ENCODE assay signal across 10 cellular contexts in the genomic region with DNA sequence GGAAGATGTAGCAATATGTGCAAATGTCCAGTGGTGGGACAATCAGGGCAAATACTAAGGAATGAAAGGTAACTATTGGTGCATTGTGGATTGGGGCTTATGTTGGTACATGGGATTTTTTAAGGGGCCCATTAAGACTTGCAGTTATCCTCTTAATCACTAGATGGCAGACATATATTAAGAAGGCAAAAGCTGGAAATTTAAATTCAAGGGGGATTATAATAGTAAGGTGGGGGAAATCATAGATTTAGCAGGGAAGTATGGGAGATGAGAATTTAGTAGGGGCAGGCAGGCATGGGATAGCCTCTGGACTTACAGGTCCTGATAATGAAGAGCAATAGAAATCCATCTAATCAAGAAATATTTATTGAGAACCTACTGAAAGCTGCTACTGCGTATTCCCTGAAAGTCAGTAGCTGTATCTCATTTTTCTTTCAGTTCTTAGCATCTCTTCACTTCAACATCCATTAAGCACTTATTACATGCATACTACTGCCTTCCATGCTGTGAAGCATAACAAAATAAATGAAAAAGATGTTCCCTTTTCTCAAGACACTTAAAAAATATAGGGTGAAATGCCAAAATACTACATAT.
DNase-seq lines count a peak whose midpoint lies in the region; TF ChIP-seq lines count a peak whose summit lies in the region.
"Had no signal": no experiment of that assay in that cellular context is flagged by ENCODE, and none has a peak within 500 bp of the region (broad histone marks: within the 10 kb centered on the region; RNA-seq: fewer than 3 reads in every experiment).

No MANE protein-coding gene starts in this region.

- no peak overlapping the region for H2AFZ ChIP-seq in neural progenitor cell (replicated peaks)

- no peaks in the 10 kb centered on the region for H3K79me2 ChIP-seq in neural progenitor cell (ENCODE audit: low read depth)

- H3K9me3 Mint-ChIP-seq in neural progenitor cell = no peaks in the 10 kb centered on the region
- H3K9me3 Mint-ChIP-seq: CD4-positive, CD25-positive, alpha-beta regulatory T cell had no signal

- no peaks in the 10 kb centered on the region for H3K4me1 ChIP-seq in neural progenitor cell
- no peaks in the 10 kb centered on the region for H3K4me1 ChIP-seq in prostate gland (replicated peaks)
- H3K4me1 ChIP-seq in effector memory CD4-positive, alpha-beta T cell (ENCODE audit: control insufficient read depth, insufficient read depth, low read length, poor library complexity, severe bottlenecking) = no peaks in the 10 kb centered on the region

- H3K27ac Mint-ChIP-seq in neural progenitor cell = no peak overlapping the region

- H4K20me1 ChIP-seq in neural progenitor cell (ENCODE audit: low read depth) = no peaks in the 10 kb centered on the region

- in situ Hi-C loops in astrocyte of the cerebellum (cut with HindIII; ENCODE audit: low sequenced_read_pairs) = no loop called here

- no peak for TF ChIP-seq POLR2A in prostate gland (IDR thresholded peaks at IDR 0.05)

- 95% methylated on average over 1 of the region's 1 CpG for WGBS in prostate gland

- TF ChIP-seq CTCF in astrocyte of the cerebellum (IDR thresholded peaks at IDR 0.05; ENCODE audit: low read depth, low read length, missing control alignments) = peak; percentile 43
- peak; percentile 60 for TF ChIP-seq CTCF in neural progenitor cell (IDR thresholded peaks at IDR 0.05)
- peak in 1 of 4 experiments; percentile 15 for TF ChIP-seq CTCF in prostate gland (IDR thresholded peaks at IDR 0.05)

- intact Hi-C loops in prostate gland (cut with DNase I) = loop anchor here (10.0 kb wide), 2 partner anchors 405 to 945 kb away; no protein-coding TSS in a partner anchor

- no peaks in the 10 kb centered on the region for H3K9me3 ChIP-seq in neural progenitor cell (ENCODE audit: low read depth)
- no peaks in the 10 kb centered on the region for H3K9me3 ChIP-seq in prostate gland
- H3K9me3 ChIP-seq in effector memory CD4-positive, alpha-beta T cell (ENCODE audit: control insufficient read depth, low read length) = no peaks in the 10 kb centered on the region

- peaks cover 3% of the 10 kb centered on the region for H3K27me3 Mint-ChIP-seq in neural progenitor cell (ENCODE audit: insufficient read depth, low read depth)
- H3K27me3 Mint-ChIP-seq: CD4-positive, CD25-positive, alpha-beta regulatory T cell had no signal

- H3K4me1 Mint-ChIP-seq in neural progenitor cell = peaks cover 6% of the 10 kb centered on the region

- H3K27ac ChIP-seq in neural progenitor cell (no peak overlapping the region), prostate gland (no peak overlapping the region)
- H3K27ac ChIP-seq in effector memory CD4-positive, alpha-beta T cell (ENCODE audit: insufficient read depth, low read length, poor library complexity, severe bottlenecking) = no peak overlapping the region

- no peak overlapping the region for H3K4me3 ChIP-seq in Jurkat, Clone E6-1 (ENCODE audit: low read length)
- H3K4me3 ChIP-seq in astrocyte of the cerebellum (ENCODE audit: low read depth, low read length) (no peak overlapping the region), neural progenitor cell (no peak overlapping the region), prostate gland (no peak overlapping the region)
- no peak overlapping the region for H3K4me3 ChIP-seq in effector memory CD4-positive, alpha-beta T cell (ENCODE audit: insufficient read depth, low read depth, low read length, poor library complexity, severe bottlenecking)

- H3F3A ChIP-seq in neural progenitor cell (ENCODE audit: low read depth) = no peaks in the 10 kb centered on the region

- H3K27me3 ChIP-seq in neural progenitor cell (no peaks in the 10 kb centered on the region), prostate gland (replicated peaks; ENCODE audit: insufficient read depth) (no peaks in the 10 kb centered on the region)
- H3K27me3 ChIP-seq in effector memory CD4-positive, alpha-beta T cell (replicated peaks; ENCODE audit: control insufficient read depth, insufficient read depth, low read length, poor library complexity, severe bottlenecking) = no peaks in the 10 kb centered on the region

- no peak overlapping the region for H3K4me3 Mint-ChIP-seq in neural progenitor cell
- H3K4me3 Mint-ChIP-seq: CD4-positive, CD25-positive, alpha-beta regulatory T cell had no signal

- no peaks in the 10 kb centered on the region for H3K36me3 ChIP-seq in neural progenitor cell
- no peaks in the 10 kb centered on the region for H3K36me3 ChIP-seq in prostate gland
- H3K36me3 ChIP-seq in effector memory CD4-positive, alpha-beta T cell (ENCODE audit: control insufficient read depth, insufficient read depth, low read length) = no peaks in the 10 kb centered on the region

- no peaks in the 10 kb centered on the region for H3K36me3 Mint-ChIP-seq in neural progenitor cell

- DNase-seq in NCI-H1436 (lab: John Stamatoyannopoulos, UW) (peak; percentile 18), NCI-H1436 treated with DMSO at 0.1 percent for 48 hours (lab: John Stamatoyannopoulos, UW) (no peak), astrocyte of the cerebellum (ENCODE audit: low read depth) (no peak), neural progenitor cell (ENCODE audit: low spot score) (peak; percentile 15), prostate gland (ENCODE audit: low spot score) (no peak)
- peak; percentile 23 for DNase-seq in Jurkat, Clone E6-1 (ENCODE audit: low read depth, low spot score)
- no peak for DNase-seq in activated CD4-positive, alpha-beta T cell treated with anti-CD3 and anti-CD28 coated beads, Interleukin-2, amount 50 U/mL, for 1 hour
- DNase-seq in effector memory CD4-positive, alpha-beta T cell = no peak
- DNase-seq: head of caudate nucleus had no signal

- H3K9ac ChIP-seq in neural progenitor cell = no peak overlapping the region

- H3K4me2 ChIP-seq in neural progenitor cell = no peak overlapping the region

Comparison
In these comparisons a context has a peak if more than half of its experiments do, and no peak if none do; other contexts are left out.
1. DNase-seq: peak in NCI-H1436 (single experiment), Jurkat, Clone E6-1 (single experiment) and neural progenitor cell (single experiment); none in NCI-H1436 treated with DMSO at 0.1 percent for 48 hours (single experiment), astrocyte of the cerebellum (single experiment), activated CD4-positive, alpha-beta T cell treated with anti-CD3 and anti-CD28 coated beads, Interleukin-2, amount 50 U/mL, for 1 hour (single experiment), prostate gland (single experiment) and effector memory CD4-positive, alpha-beta T cell (0 of 3).